ENCODE assay signal across 16 cellular contexts in the genomic region with DNA sequence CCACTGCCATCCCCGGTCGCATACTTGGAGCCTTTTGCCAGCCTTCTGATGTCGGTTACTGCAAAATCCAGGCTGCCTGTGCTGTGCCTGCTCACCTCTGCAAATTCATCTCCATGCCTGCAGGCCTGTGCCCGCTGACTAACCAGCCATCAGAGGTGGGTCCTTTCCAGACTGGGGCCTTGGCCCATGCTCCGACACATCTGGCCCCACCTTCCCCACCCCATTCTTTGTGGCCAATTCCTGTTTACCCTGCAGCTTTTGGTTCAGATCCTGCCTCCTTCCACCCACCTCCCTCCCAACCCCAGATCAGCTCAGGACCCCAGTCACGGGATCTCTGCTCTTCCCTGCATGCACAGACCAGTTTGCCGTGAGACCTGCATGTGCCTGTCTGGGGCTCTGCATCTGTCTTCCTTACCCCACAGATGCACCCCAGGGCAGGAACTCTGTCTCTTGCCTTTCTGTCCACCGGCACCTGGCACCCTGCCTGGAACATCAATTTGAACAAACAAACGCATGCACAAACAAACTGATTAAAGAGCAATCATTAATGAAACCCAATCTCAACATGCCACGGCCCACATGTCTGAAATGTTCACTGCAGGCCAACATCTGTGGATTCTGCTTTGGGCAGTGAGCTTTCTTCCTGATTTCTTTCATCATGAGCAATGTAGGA.
DNase-seq lines count a peak whose midpoint lies in the region; ATAC-seq, FAIRE-seq and TF ChIP-seq lines count a peak whose summit lies in the region.
"Had no signal": no experiment of that assay in that cellular context is flagged by ENCODE, and none has a peak within 500 bp of the region (broad histone marks: within the 10 kb centered on the region; RNA-seq: fewer than 3 reads in every experiment).

No MANE protein-coding gene starts in this region.

- no peak overlapping the region for H2AFZ ChIP-seq in H9 (ENCODE audit: low read length)

- no peaks in the 10 kb centered on the region for H3K79me1 ChIP-seq in H9 (ENCODE audit: insufficient read depth, low read depth, low read length, poor library complexity, severe bottlenecking)

- no peak overlapping the region for H3K18ac ChIP-seq in H9 (ENCODE audit: insufficient read length, low read depth, low read length)

- no peak overlapping the region for H3K23ac ChIP-seq in H9 (ENCODE audit: insufficient read length, low read depth, low read length)

- H3K14ac ChIP-seq in H9 (ENCODE audit: insufficient read depth, low read length), result no peak overlapping the region

- H2BK20ac ChIP-seq in H9 (ENCODE audit: low read depth, low read length, poor library complexity, severe bottlenecking), result no peak overlapping the region

- H3K4me1 Mint-ChIP-seq in H9 (no peaks in the 10 kb centered on the region), endothelial cell (ENCODE audit: unreplicated experiment) (no peaks in the 10 kb centered on the region)
- H3K4me1 Mint-ChIP-seq: activated naive CD8-positive, alpha-beta T cell treated with anti-CD3 and anti-CD28 coated beads, Interleukin-2, amount 10 ng/mL, durations not matched to agents 7 days and 5 days; WTC11 had no signal

- H3K23me2 ChIP-seq in H9 (ENCODE audit: insufficient read length, low read depth, low read length, poor library complexity, severe bottlenecking), result no peaks in the 10 kb centered on the region

- H3K9me3 Mint-ChIP-seq in H9 (peaks cover 7% of the 10 kb centered on the region in 2 experiments), endothelial cell (ENCODE audit: unreplicated experiment) (no peaks in the 10 kb centered on the region)

- H3K9me3 ChIP-seq in H9 (ENCODE audit: control insufficient read depth, low read depth, low read length), result peaks cover under 1% of the 10 kb centered on the region
- H3K9me3 ChIP-seq: colonic mucosa had no signal

- FAIRE-seq in urothelium cell line (lab: Jason Lieb, UNC), result no peak

- no CpG with 5 or more reads among the region's 10 CpGs for WGBS in H9 (ENCODE audit: extremely low coverage, insufficient read length, low lambda C conversion rate)

- H3K4me3 Mint-ChIP-seq in H9, result no peak overlapping the region
- H3K4me3 Mint-ChIP-seq in endothelial cell (ENCODE audit: unreplicated experiment), result no peak overlapping the region
- H3K4me3 Mint-ChIP-seq: activated naive CD8-positive, alpha-beta T cell treated with anti-CD3 and anti-CD28 coated beads, Interleukin-2, amount 10 ng/mL, durations not matched to agents 7 days and 5 days; WTC11 had no signal

- H2AK5ac ChIP-seq in H9 (ENCODE audit: insufficient read length, low read length), result no peak overlapping the region

- no peak overlapping the region for H3K27ac ChIP-seq in H9 (ENCODE audit: insufficient read length, low read depth, low read length)
- H3K27ac ChIP-seq: C4-2B, colonic mucosa, HL-60, right atrium auricular region had no signal

- H3K36me3 Mint-ChIP-seq in H9 (ENCODE audit: insufficient read depth in 1 of 3, low read depth in 3 of 3) (peaks cover under 1% of the 10 kb centered on the region in 3 experiments; a peak in 5 of 7 replicates), endothelial cell (ENCODE audit: low read depth, unreplicated experiment) (peaks cover under 1% of the 10 kb centered on the region)
- H3K36me3 Mint-ChIP-seq: activated naive CD8-positive, alpha-beta T cell treated with anti-CD3 and anti-CD28 coated beads, Interleukin-2, amount 10 ng/mL, durations not matched to agents 7 days and 5 days had no signal

- H2BK15ac ChIP-seq in H9 (ENCODE audit: low read depth, low read length), result no peak overlapping the region

- H3K56ac ChIP-seq in H9 (ENCODE audit: insufficient read length, low read depth, low read length), result no peak overlapping the region

- H3K4me1 ChIP-seq in H9 (ENCODE audit: insufficient read depth, low read length), result no peaks in the 10 kb centered on the region
- H3K4me1 ChIP-seq: colonic mucosa, right atrium auricular region had no signal

- H3K79me2 ChIP-seq in H9 (ENCODE audit: insufficient read depth, low read length), result no peaks in the 10 kb centered on the region

- no peak overlapping the region for H4K8ac ChIP-seq in H9 (replicated peaks; ENCODE audit: insufficient read length, low read depth, low read length)

- DNase-seq in H9 (no peak), NCI-H2196 treated with DMSO at 0.1 percent for 48 hours (lab: John Stamatoyannopoulos, UW; ENCODE audit: unreplicated experiment) (peak; percentile 28), endothelial cell (ENCODE audit: low spot score) (no peak), sciatic nerve (ENCODE audit: low spot score) (no peak), urothelium cell line (ENCODE audit: low spot score) (no peak)
- DNase-seq in stimulated activated CD4-positive, alpha-beta T cell treated with anti-CD3 and anti-CD28 coated beads, Interleukin-4, amount 100 ng/mL, for 4 hours, result no peak
- DNase-seq: activated naive CD8-positive, alpha-beta T cell treated with anti-CD3 and anti-CD28 coated beads, Interleukin-2, amount 10 ng/mL, durations not matched to agents 7 days and 5 days; colonic mucosa; NCI-H82; stimulated activated naive CD8-positive, alpha-beta T cell treated with anti-CD3 and anti-CD28 coated beads, Interleukin-15, Interleukin-2, amounts not matched to agents 100 U/mL and 50 U/mL, for 24 hours had no signal

- TF ChIP-seq CTCF in H9 (conservative IDR thresholded peaks at IDR 0.05), result no peak
- no peak for TF ChIP-seq CTCF in endothelial cell (IDR thresholded peaks at IDR 0.05; ENCODE audit: unreplicated experiment)

- peak overlapping the region in 2 of 3 experiments; percentile 57 to 85; a peak in 4 of 7 replicates for H3K27ac Mint-ChIP-seq in H9
- peak overlapping the region; percentile 48 for H3K27ac Mint-ChIP-seq in endothelial cell (ENCODE audit: unreplicated experiment)
- H3K27ac Mint-ChIP-seq: activated naive CD8-positive, alpha-beta T cell treated with anti-CD3 and anti-CD28 coated beads, Interleukin-2, amount 10 ng/mL, durations not matched to agents 7 days and 5 days; WTC11 had no signal

- no peaks in the 10 kb centered on the region for H4K20me1 ChIP-seq in H9 (ENCODE audit: control insufficient read depth, insufficient read depth, insufficient read length)

- no peak overlapping the region for H2BK120ac ChIP-seq in H9 (ENCODE audit: low read depth, low read length, poor library complexity, severe bottlenecking)

- ATAC-seq in sciatic nerve, result peak; percentile 61
- no peak for ATAC-seq in HG02571 (IDR thresholded peaks at IDR 0.05; ENCODE audit: unreplicated experiment)
- no peak for ATAC-seq in GM21447 (IDR thresholded peaks at IDR 0.05; ENCODE audit: unreplicated experiment)
- ATAC-seq: stimulated activated naive CD8-positive, alpha-beta T cell treated with anti-CD3 and anti-CD28 coated beads, Interleukin-15, Interleukin-2, amounts not matched to agents 100 U/mL and 50 U/mL, for 24 hours; WTC11 had no signal

- H3K4me2 ChIP-seq in H9 (ENCODE audit: insufficient read depth, insufficient read length, low read length), result no peak overlapping the region

- H4K91ac ChIP-seq in H9 (ENCODE audit: insufficient read length, low read depth, low read length), result no peak overlapping the region

- no peak overlapping the region for H3K9ac ChIP-seq in H9 (ENCODE audit: extremely low read depth, insufficient read length, low read length)

- no peak overlapping the region for H3K4ac ChIP-seq in H9 (ENCODE audit: low read depth, low read length)

- H2BK5ac ChIP-seq in H9 (ENCODE audit: insufficient read length, low read length), result no peak overlapping the region

- H2BK12ac ChIP-seq in H9 (ENCODE audit: insufficient read length, low read depth, low read length), result no peak overlapping the region

- no peak overlapping the region for H3T11ph ChIP-seq in H9 (ENCODE audit: low read length)

- no peak overlapping the region for H4K5ac ChIP-seq in H9 (ENCODE audit: insufficient read length, low read depth, low read length)

- intact Hi-C loops in sciatic nerve (cut with DNase I), result no loop called here

- peaks cover 7% of the 10 kb centered on the region for H3K27me3 Mint-ChIP-seq in H9 (ENCODE audit: low read depth)
- peaks cover 8% of the 10 kb centered on the region for H3K27me3 Mint-ChIP-seq in endothelial cell (ENCODE audit: unreplicated experiment)
- H3K27me3 Mint-ChIP-seq: activated naive CD8-positive, alpha-beta T cell treated with anti-CD3 and anti-CD28 coated beads, Interleukin-2, amount 10 ng/mL, durations not matched to agents 7 days and 5 days had no signal

- H3K27me3 ChIP-seq in H9 (ENCODE audit: insufficient read depth, low read length), result no peaks in the 10 kb centered on the region
- H3K27me3 ChIP-seq: colonic mucosa, right atrium auricular region had no signal
